In the genomic region with DNA sequence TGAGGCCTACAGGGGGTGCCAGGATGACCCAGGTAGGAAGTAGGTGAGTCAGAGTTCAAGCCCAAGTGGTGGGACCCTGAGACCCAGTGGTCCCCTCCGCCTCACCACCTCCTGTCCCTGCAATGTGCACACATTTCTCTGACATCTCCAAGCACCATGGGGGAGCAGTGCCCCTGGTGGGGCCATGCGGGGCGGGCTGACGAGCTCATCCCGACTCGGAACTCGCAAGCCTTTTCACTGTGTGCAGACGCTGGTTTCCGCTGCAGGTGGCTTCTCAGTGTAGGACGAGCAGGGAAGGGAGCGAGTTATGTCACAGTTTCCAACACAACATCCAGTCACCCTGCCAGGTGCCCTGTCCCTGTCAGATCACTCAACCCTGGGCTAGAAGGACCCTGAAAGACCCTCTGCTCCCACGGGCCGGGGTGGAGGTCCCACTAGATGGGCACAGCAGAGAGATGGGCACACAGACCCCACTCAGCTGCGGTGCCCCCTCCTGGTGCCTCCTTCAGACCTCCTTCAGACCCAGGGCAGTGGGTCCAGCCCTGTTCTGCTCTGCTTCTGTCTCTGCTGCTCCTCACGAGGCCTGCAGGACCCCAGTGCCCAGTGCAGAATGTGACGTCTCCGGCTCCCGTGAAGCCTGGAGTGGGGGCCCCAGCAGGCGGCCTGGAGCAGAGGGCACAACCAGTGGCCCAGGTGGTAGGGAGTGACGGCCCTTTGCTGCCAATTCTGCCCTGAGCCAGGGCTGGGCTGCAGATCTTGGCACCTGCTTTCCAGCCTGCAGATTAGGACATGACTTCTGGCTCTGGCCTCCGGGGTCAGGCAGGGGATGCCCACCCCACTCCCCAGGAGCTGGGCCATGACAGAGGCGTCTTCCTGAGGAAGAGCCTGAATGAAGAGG, we compare ENCODE assay signal across 25 cellular contexts.
A peak's percentile ranks its signal among the peaks of the same experiment; 100 is the strongest.
DNase-seq lines count a peak whose midpoint lies in the region; ATAC-seq and TF ChIP-seq lines count a peak whose summit lies in the region.
"Had no signal": no experiment of that assay in that cellular context is flagged by ENCODE, and none has a peak within 500 bp of the region (broad histone marks: within the 10 kb centered on the region; RNA-seq: fewer than 3 reads in every experiment).

No MANE protein-coding gene starts in this region.

- no peaks in the 10 kb centered on the region for H3K9me3 Mint-ChIP-seq in activated naive CD4-positive, alpha-beta T cell treated with anti-CD3 and anti-CD28 coated beads, Interleukin-2, amount 50 U/mL, for 72 hours
- H3K9me3 Mint-ChIP-seq: activated CD4-positive, alpha-beta T cell treated with anti-CD3 and anti-CD28 coated beads, Interleukin-2, amount 10 ng/mL, durations not matched to agents 24 days and 14 days; activated T-cell treated with anti-CD3 and anti-CD28 coated beads, Interleukin-2, amount 50 U/mL, for 72 hours had no signal

- no peak for ATAC-seq in GM21737 (IDR thresholded peaks at IDR 0.05; ENCODE audit: unreplicated experiment)
- no peak for ATAC-seq in activated naive CD4-positive, alpha-beta T cell treated with anti-CD3 and anti-CD28 coated beads, Interleukin-2, amount 50 U/mL, for 72 hours
- ATAC-seq: activated T-cell treated with anti-CD3 and anti-CD28 coated beads, Interleukin-2, amount 50 U/mL, for 72 hours; left lung; upper lobe of right lung had no signal

- H3K4me1 ChIP-seq in ascending aorta (peaks cover 32 to 77% of the 10 kb centered on the region in 2 donors), left ventricle myocardium inferior (peaks cover 100% of the 10 kb centered on the region)

- no peaks in the 10 kb centered on the region for H3K36me3 Mint-ChIP-seq in activated naive CD4-positive, alpha-beta T cell treated with anti-CD3 and anti-CD28 coated beads, Interleukin-2, amount 50 U/mL, for 72 hours

- no peak overlapping the region for H3K4me3 ChIP-seq in H7 (ENCODE audit: insufficient read depth, low read depth, low read length)
- H3K4me3 ChIP-seq in ascending aorta: no peak overlapping the region
- H3K4me3 ChIP-seq in left ventricle myocardium inferior: no peak overlapping the region
- H3K4me3 ChIP-seq in retinal pigment epithelial cell (ENCODE audit: low read length): no peak overlapping the region
- H3K4me3 ChIP-seq: adrenal gland, gastrocnemius medialis, left lung, skin epidermis, upper lobe of right lung had no signal

- H3K36me3 ChIP-seq in H7 (replicated peaks; ENCODE audit: control insufficient read depth, insufficient read depth, low read length): peaks cover 3% of the 10 kb centered on the region
- peaks cover 16 to 26% of the 10 kb centered on the region in 2 donors for H3K36me3 ChIP-seq in ascending aorta
- peaks cover 24% of the 10 kb centered on the region for H3K36me3 ChIP-seq in left ventricle myocardium inferior
- H3K36me3 ChIP-seq: brain microvascular endothelial cell had no signal

- H3K27me3 ChIP-seq in H7 (ENCODE audit: control insufficient read depth, insufficient read depth, low read length) (no peaks in the 10 kb centered on the region), ascending aorta (no peaks in the 10 kb centered on the region), left ventricle myocardium inferior (ENCODE audit: low read depth) (no peaks in the 10 kb centered on the region)
- H3K27me3 ChIP-seq: adrenal gland, brain microvascular endothelial cell, gastrocnemius medialis, left lung, upper lobe of right lung had no signal

- intact Hi-C loops in ascending aorta (cut with DNase I): no loop called here
- intact Hi-C loops in left ventricle myocardium inferior (cut with micrococcal nuclease): no loop called here

- H3K27ac Mint-ChIP-seq in activated naive CD4-positive, alpha-beta T cell treated with anti-CD3 and anti-CD28 coated beads, Interleukin-2, amount 50 U/mL, for 72 hours: no peak overlapping the region
- H3K27ac Mint-ChIP-seq: activated CD4-positive, alpha-beta T cell treated with anti-CD3 and anti-CD28 coated beads, Interleukin-2, amount 10 ng/mL, durations not matched to agents 24 days and 14 days; activated T-cell treated with anti-CD3 and anti-CD28 coated beads, Interleukin-2, amount 50 U/mL, for 72 hours had no signal

- DNase-seq in H7 (peak; percentile 61), ascending aorta (ENCODE audit: low spot score in 2 of 2) (no peak), left ventricle myocardium inferior (peak; percentile 49), retinal pigment epithelial cell (ENCODE audit: low read depth) (no peak), NCI-H748 treated with DMSO at 0.1 percent for 48 hours (lab: John Stamatoyannopoulos, UW) (no peak), KBM-7 (no peak)
- no peak for DNase-seq in activated naive CD4-positive, alpha-beta T cell treated with anti-CD3 and anti-CD28 coated beads, Interleukin-2, amount 50 U/mL, for 72 hours (ENCODE audit: low spot score in 2 of 2)
- DNase-seq: activated CD4-positive, alpha-beta T cell treated with anti-CD3 and anti-CD28 coated beads, Interleukin-2, amount 10 ng/mL, durations not matched to agents 24 days and 14 days; activated naive CD4-positive, alpha-beta T cell; activated T-cell treated with anti-CD3 and anti-CD28 coated beads, Interleukin-2, amount 50 U/mL, for 72 hours; adrenal gland; brain microvascular endothelial cell; cortex of kidney; DMS153; left lung; NCI-H1694; NCI-H446 treated with DMSO at 0.1 percent for 48 hours; OCI-M1; T-helper 9 cell; upper lobe of right lung; WERI-Rb-1 had no signal

- in situ Hi-C loops in KBM-7 (cut with MboI; ENCODE audit: low pct_unique_long_range_greater_than_20kb, low sequenced_read_pairs): no loop called here

- TF ChIP-seq CTCF in ascending aorta (IDR thresholded peaks at IDR 0.05): no peak
- no peak for TF ChIP-seq CTCF in left ventricle myocardium inferior (IDR thresholded peaks at IDR 0.05; ENCODE audit: borderline replicate concordance)
- TF ChIP-seq CTCF in retinal pigment epithelial cell (conservative IDR thresholded peaks at IDR 0.05; ENCODE audit: low read depth, low read length): peak; percentile 7

- H3K27ac ChIP-seq in ascending aorta (peak overlapping the region; percentile 4 to 92), left ventricle myocardium inferior (replicated peaks) (peak overlapping the region; percentile 51)
- H3K27ac ChIP-seq: brain microvascular endothelial cell, gastrocnemius medialis, KMS-11, left lung, skin epidermis, upper lobe of right lung, WERI-Rb-1 had no signal

- H3K9me3 ChIP-seq in ascending aorta (no peaks in the 10 kb centered on the region), left ventricle myocardium inferior (replicated peaks) (no peaks in the 10 kb centered on the region)
- H3K9me3 ChIP-seq: adrenal gland, gastrocnemius medialis, left lung, upper lobe of right lung had no signal

Comparison
In these comparisons a context has a peak if more than half of its experiments do, and no peak if none do; other contexts are left out.
1. DNase-seq: peak in H7 (single experiment) and left ventricle myocardium inferior (single experiment); none in ascending aorta (0 of 2), retinal pigment epithelial cell (single experiment), NCI-H748 treated with DMSO at 0.1 percent for 48 hours (single experiment), KBM-7 (single experiment) and activated naive CD4-positive, alpha-beta T cell treated with anti-CD3 and anti-CD28 coated beads, Interleukin-2, amount 50 U/mL, for 72 hours (0 of 2).